Comparison of ENCODE assay signal across 22 cellular contexts in genomic region chr11:92322225-92322624, GRCh38.
DNase-seq lines count a peak whose midpoint lies in the region; TF ChIP-seq lines count a peak whose summit lies in the region.
"Had no signal": no experiment of that assay in that cellular context is flagged by ENCODE, and none has a peak within 500 bp of the region (broad histone marks: within the 10 kb centered on the region; RNA-seq: fewer than 3 reads in every experiment).

No MANE protein-coding gene starts in this region.

- peak overlapping the region; percentile 30; the same call in 1 of the 2 replicates for H3K9ac ChIP-seq in KMS-11
- H3K9ac ChIP-seq in mammary epithelial cell (ENCODE audit: insufficient read depth, low read length) = no peak overlapping the region
- H3K9ac ChIP-seq: neural progenitor cell had no signal

- H3K4me3 ChIP-seq in KMS-11 (IDR thresholded peaks at IDR 0.05; ENCODE audit: insufficient read depth, low read depth, low read length) = no peak overlapping the region
- H3K4me3 ChIP-seq in mammary epithelial cell (replicated peaks in 1 of 3; ENCODE audit: insufficient read depth in 1 of 3, low read depth in 2 of 3, low read length in 3 of 3) = no peak overlapping the region
- no peak overlapping the region for H3K4me3 ChIP-seq in kidney epithelial cell (ENCODE audit: low read depth, low read length)
- no peak overlapping the region for H3K4me3 ChIP-seq in spleen
- H3K4me3 ChIP-seq in dorsolateral prefrontal cortex = no peak overlapping the region
- H3K4me3 ChIP-seq: hepatocyte, neural progenitor cell had no signal

- peaks cover 43% of the 10 kb centered on the region for H3K4me1 ChIP-seq in KMS-11 (ENCODE audit: low read depth, poor library complexity, severe bottlenecking)
- H3K4me1 ChIP-seq in mammary epithelial cell (ENCODE audit: insufficient read depth, low read length) = no peaks in the 10 kb centered on the region
- H3K4me1 ChIP-seq in spleen = no peaks in the 10 kb centered on the region

- DNase-seq in AG08396 (ENCODE audit: low spot score) (peak; percentile 16), mammary epithelial cell (peak; percentile 28), kidney epithelial cell (ENCODE audit: low read depth) (peak; percentile 9), KBM-7 (no peak), spleen (no peak), dorsolateral prefrontal cortex (no peak), GM10248 (ENCODE audit: extremely low spot score) (no peak)
- DNase-seq: activated naive CD4-positive, alpha-beta T cell; CD4-positive, alpha-beta memory T cell; DND-41; erythroblast; kidney; NCI-H1048; NCI-H526; OCI-M1; stimulated activated CD4-positive, alpha-beta T cell treated with anti-CD3 and anti-CD28 coated beads, Interleukin-15, amount 100 ng/mL, for 24 hours; stimulated activated naive B cell treated with anti-CD40 and anti-IgM and Interleukin-4, amounts not matched to agents 10 μg/mL and 1 μg/mL and 100 μg/mL, for 72 hours; T1000; trophoblast cell had no signal

- no TSS peak for BruUV-seq in mammary epithelial cell (replicated peaks; lab: Mats Ljungman, UMichigan)

- intact Hi-C loops in mammary epithelial cell (cut with micrococcal nuclease) (no loop called here), spleen (cut with DNase I; ENCODE audit: low total_unique reads) (no loop called here), dorsolateral prefrontal cortex (cut with DNase I) (no loop called here)

- H3K79me2 ChIP-seq in KMS-11 (ENCODE audit: insufficient read depth, low read depth) (no peaks in the 10 kb centered on the region), mammary epithelial cell (ENCODE audit: insufficient read depth, low read length) (no peaks in the 10 kb centered on the region)
- H3K79me2 ChIP-seq: hepatocyte had no signal

- no peak for TF ChIP-seq POLR2A in spleen (IDR thresholded peaks at IDR 0.05)

- 72% methylated on average over 3 of the region's 3 CpGs for WGBS in mammary epithelial cell (ENCODE audit: low coverage, missing lambda C conversion rate)
- WGBS in spleen, 5 donors = 68 to 75% (median 71%) methylated on average over 3 of the region's 3 CpGs

- POLR2A ChIA-PET in GM10248 (lab: Yijun Ruan, JAX) = no interaction called here

- H3K4me2 ChIP-seq in KMS-11 = peak overlapping the region; percentile 64
- H3K4me2 ChIP-seq in mammary epithelial cell (ENCODE audit: insufficient read depth, low read depth, low read length) = no peak overlapping the region
- H3K4me2 ChIP-seq: hepatocyte, neural progenitor cell had no signal

- peak overlapping the region; percentile 87 for H3K27ac ChIP-seq in KMS-11
- no peak overlapping the region for H3K27ac ChIP-seq in mammary epithelial cell (ENCODE audit: insufficient read depth, low read depth, low read length)
- no peak overlapping the region for H3K27ac ChIP-seq in spleen
- H3K27ac ChIP-seq in dorsolateral prefrontal cortex = no peak overlapping the region
- H3K27ac ChIP-seq: hepatocyte, neural progenitor cell had no signal

- H4K20me1 ChIP-seq in KMS-11 (ENCODE audit: insufficient read depth) (no peaks in the 10 kb centered on the region), mammary epithelial cell (ENCODE audit: insufficient read depth, low read length) (no peaks in the 10 kb centered on the region)

- no peaks in the 10 kb centered on the region for H3K9me3 ChIP-seq in mammary epithelial cell (replicated peaks; ENCODE audit: insufficient read depth, low read length)
- peaks cover 0 to 9% (median 0%) of the 10 kb centered on the region in 8 donors for H3K9me3 ChIP-seq in spleen

- H3K36me3 ChIP-seq in KMS-11 (ENCODE audit: insufficient read depth) (no peaks in the 10 kb centered on the region), mammary epithelial cell (ENCODE audit: insufficient read depth, low read length) (no peaks in the 10 kb centered on the region), kidney epithelial cell (ENCODE audit: control insufficient read depth, insufficient read depth, low read length) (no peaks in the 10 kb centered on the region), spleen (no peaks in the 10 kb centered on the region)
- H3K36me3 ChIP-seq: neural progenitor cell had no signal

- CTCF ChIA-PET in mammary epithelial cell (lab: Charles Lee; ENCODE audit: low non-redundant PET) = no interaction called here
- CTCF ChIA-PET in GM10248 (lab: Yijun Ruan, JAX) = no interaction called here

- H3K27me3 ChIP-seq in KMS-11 (ENCODE audit: insufficient read depth, low read depth) (no peaks in the 10 kb centered on the region), mammary epithelial cell (ENCODE audit: insufficient read depth, low read length) (no peaks in the 10 kb centered on the region), kidney epithelial cell (ENCODE audit: control insufficient read depth, insufficient read depth, low read length) (no peaks in the 10 kb centered on the region), spleen (replicated peaks in 1 of 7) (no peaks in the 10 kb centered on the region), dorsolateral prefrontal cortex (no peaks in the 10 kb centered on the region)
- H3K27me3 ChIP-seq: hepatocyte, neural progenitor cell had no signal

- in situ Hi-C loops in mammary epithelial cell (cut with MboI; ENCODE audit: low sequenced_read_pairs in 2 of 2) = no loop called here
- in situ Hi-C loops in KBM-7 (cut with MboI; ENCODE audit: low pct_unique_long_range_greater_than_20kb, low sequenced_read_pairs) = no loop called here

- H2AFZ ChIP-seq in KMS-11 (ENCODE audit: low read depth) (peak overlapping the region; percentile 56; the same call in 1 of the 2 replicates), mammary epithelial cell (ENCODE audit: low read depth, low read length) (no peak overlapping the region)
- H2AFZ ChIP-seq: hepatocyte, neural progenitor cell had no signal

- TF ChIP-seq CTCF in KMS-11 (conservative IDR thresholded peaks at IDR 0.05; ENCODE audit: low read depth, low read length) (no peak), mammary epithelial cell (conservative IDR thresholded peaks at IDR 0.05 in 1 of 2, IDR thresholded peaks at IDR 0.05 in 1 of 2; ENCODE audit: extremely low read depth in 1 of 2, insufficient read depth in 1 of 2, low read depth in 1 of 2, low read length in 2 of 2) (no peak), kidney epithelial cell (IDR thresholded peaks at IDR 0.05; ENCODE audit: insufficient read depth, low read length, poor library complexity, severe bottlenecking) (no peak), spleen (IDR thresholded peaks at IDR 0.05 in 8 of 11, conservative IDR thresholded peaks at IDR 0.05 in 3 of 11) (no peak), dorsolateral prefrontal cortex (IDR thresholded peaks at IDR 0.05 in 54 of 56, conservative IDR thresholded peaks at IDR 0.05 in 2 of 56; ENCODE audit: low read depth in 1 of 56, partially characterized antibody in 56 of 56) (no peak), GM10248 (IDR thresholded peaks at IDR 0.05; ENCODE audit: control extremely low read depth, extremely low read depth, low read depth, missing control alignments) (no peak)

- dilution Hi-C loops in mammary epithelial cell (cut with HindIII; ENCODE audit: low sequenced_read_pairs) = no loop called here

Comparison
In these comparisons a context has a peak if more than half of its experiments do, and no peak if none do; other contexts are left out.
1. DNase-seq: peak in AG08396 (single experiment), mammary epithelial cell (single experiment) and kidney epithelial cell (single experiment); none in KBM-7 (single experiment), spleen (single experiment), dorsolateral prefrontal cortex (0 of 10) and GM10248 (single experiment).